In the genomic region with DNA sequence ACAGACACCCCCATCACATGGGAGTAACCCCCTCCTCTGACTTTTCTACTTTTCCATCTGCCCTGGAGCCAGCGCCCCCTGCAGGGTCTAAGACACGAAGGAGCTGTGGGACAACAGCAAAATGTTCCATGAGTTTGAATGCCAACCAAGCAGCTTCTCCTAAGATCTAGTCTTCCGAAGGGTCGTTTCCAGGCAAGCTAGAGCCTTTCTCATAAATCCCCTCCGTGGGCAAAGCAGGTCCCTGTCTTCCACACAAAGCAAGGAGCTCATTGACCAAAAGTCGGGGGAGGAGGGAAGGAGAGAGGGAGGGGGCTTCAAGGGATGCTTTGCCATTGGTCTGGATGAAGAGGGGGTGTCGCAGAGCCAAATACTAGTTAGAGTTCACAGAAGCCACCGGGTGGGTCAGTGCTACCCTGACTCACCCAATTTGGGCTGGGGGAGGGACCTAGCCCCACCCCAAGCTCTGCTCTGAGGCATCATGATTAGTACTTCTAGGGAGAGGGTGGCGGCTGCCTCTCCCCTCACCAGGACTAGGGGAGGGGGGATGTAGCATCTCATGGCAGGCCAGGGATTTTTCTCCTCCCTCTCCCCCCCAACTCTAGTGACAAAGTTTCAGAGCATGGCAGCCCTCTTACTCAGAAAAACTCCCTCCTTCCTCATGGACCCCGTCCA, we compare ENCODE assay signal across 9 cellular contexts. TPM values are rescaled to one million over a fixed set of nuclear protein-coding genes. Genes with fewer than 3 reads are reported as not detected.
DNase-seq lines count a peak whose midpoint lies in the region; ATAC-seq, FAIRE-seq and TF ChIP-seq lines count a peak whose summit lies in the region.
"Had no signal": no experiment of that assay in that cellular context is flagged by ENCODE, and none has a peak within 500 bp of the region (broad histone marks: within the 10 kb centered on the region; RNA-seq: fewer than 3 reads in every experiment).

No MANE protein-coding gene starts in this region.

- ATAC-seq in IMR-90 (ENCODE audit: low read depth) (no peak), K562 (peak; percentile 72), GM19397 (IDR thresholded peaks at IDR 0.05; ENCODE audit: unreplicated experiment) (no peak), HG03520 (IDR thresholded peaks at IDR 0.05; ENCODE audit: unreplicated experiment) (no peak)

- H3K4me2 ChIP-seq in IMR-90 (ENCODE audit: low read depth, low read length): no peak overlapping the region; the same call in 1 of the 2 replicates
- no peak overlapping the region for H3K4me2 ChIP-seq in K562 (ENCODE audit: insufficient read depth, low read length)
- H3K4me2 ChIP-seq in mesenchymal stem cell (ENCODE audit: low read length, poor library complexity, severe bottlenecking): no peak overlapping the region

- peak overlapping the region in 1 of 8 donors; percentile 92 for H3K27ac Mint-ChIP-seq in CD8-positive, alpha-beta memory T cell

- no peak overlapping the region for H4K5ac ChIP-seq in IMR-90 (ENCODE audit: low read depth, low read length)

- 0% methylated on average over 2 of the region's 10 CpGs; no CpG with 5 or more reads in 1 of the 2 experiments for WGBS in IMR-90 (ENCODE audit: extremely low coverage in 2 of 2, insufficient read length in 1 of 2), 2 experiments
- whole genome bisulfite sequencing in K562 (ENCODE audit: insufficient coverage, low coverage, missing lambda C conversion rate): 5% methylated on average over 8 of the region's 10 CpGs
- WGBS in mesenchymal stem cell: 23% methylated on average over 9 of the region's 10 CpGs

- H3K9ac ChIP-seq in IMR-90 (ENCODE audit: low read depth, low read length) (no peak overlapping the region), K562 (ENCODE audit: insufficient read depth in 1 of 2, low read depth in 2 of 2, low read length in 2 of 2) (no peak overlapping the region), mesenchymal stem cell (ENCODE audit: low read length) (no peak overlapping the region)

- H3K14ac ChIP-seq in IMR-90 (replicated peaks; ENCODE audit: low read depth, low read length) (no peak overlapping the region), mesenchymal stem cell (ENCODE audit: low read length in 2 of 2) (no peak overlapping the region)

- no peaks in the 10 kb centered on the region for H4K20me1 ChIP-seq in IMR-90 (ENCODE audit: insufficient read depth, low read length)
- H4K20me1 ChIP-seq in K562 (replicated peaks; ENCODE audit: control insufficient read depth, insufficient read depth, low read length): peaks cover 29% of the 10 kb centered on the region

- no peak overlapping the region for H2BK120ac ChIP-seq in IMR-90 (ENCODE audit: low read depth, low read length)
- no peak overlapping the region for H2BK120ac ChIP-seq in mesenchymal stem cell (ENCODE audit: low read depth, low read length)

- TF ChIP-seq CTCF in IMR-90 (conservative IDR thresholded peaks at IDR 0.05; ENCODE audit: low read depth, low read length) (peak; percentile 28; the same call in 1 of the 2 replicates), K562 (IDR thresholded peaks at IDR 0.05 in 2 of 3, conservative IDR thresholded peaks at IDR 0.05 in 1 of 3; ENCODE audit: insufficient read depth in 2 of 3, low read depth in 1 of 3, low read length in 3 of 3) (peak; percentile 47 to 68 (median 47))

- DNase-seq in CD8-positive, alpha-beta memory T cell: no peak
- DNase-seq in IMR-90 (no peak), K562 (ENCODE audit: extremely low read depth in 1 of 4, low spot score in 3 of 4) (peak; percentile 37 to 54 (median 44)), mesenchymal stem cell (no peak), mucosa of gallbladder (ENCODE audit: low spot score) (no peak), T-helper 1 cell (no peak)

- no peaks in the 10 kb centered on the region for H3K9me3 Mint-ChIP-seq in CD8-positive, alpha-beta memory T cell

- no peaks in the 10 kb centered on the region for H3K9me3 ChIP-seq in CD8-positive, alpha-beta memory T cell (ENCODE audit: low read length)
- H3K9me3 ChIP-seq in IMR-90 (ENCODE audit: control insufficient read depth, insufficient read depth, low read length) (no peaks in the 10 kb centered on the region), K562 (replicated peaks; ENCODE audit: control insufficient read depth, insufficient read depth, low read depth, low read length) (no peaks in the 10 kb centered on the region), mesenchymal stem cell (ENCODE audit: control insufficient read depth, low read length) (no peaks in the 10 kb centered on the region)

- H2AFZ ChIP-seq in IMR-90 (replicated peaks; ENCODE audit: low read length, poor library complexity): no peak overlapping the region
- no peak overlapping the region for H2AFZ ChIP-seq in K562 (ENCODE audit: low read depth, low read length)
- H2AFZ ChIP-seq in mesenchymal stem cell (ENCODE audit: low read depth, low read length): no peak overlapping the region

- H3K9me1 ChIP-seq in IMR-90 (ENCODE audit: insufficient read depth, low read length) (no peaks in the 10 kb centered on the region), K562 (ENCODE audit: control insufficient read depth, insufficient read depth, low read length) (peaks cover 6% of the 10 kb centered on the region)

- H2BK5ac ChIP-seq in IMR-90 (ENCODE audit: low read depth, low read length, poor library complexity, severe bottlenecking): no peak overlapping the region
- H2BK5ac ChIP-seq in mesenchymal stem cell (ENCODE audit: low read depth, low read length, poor library complexity, severe bottlenecking): no peak overlapping the region

- no peak overlapping the region for H2BK12ac ChIP-seq in mesenchymal stem cell (ENCODE audit: low read length in 2 of 2)

- no peak overlapping the region for H4K8ac ChIP-seq in IMR-90 (ENCODE audit: low read depth in 2 of 2, low read length in 2 of 2)
- no peak overlapping the region for H4K8ac ChIP-seq in mesenchymal stem cell (ENCODE audit: low read length)

- H4K91ac ChIP-seq in IMR-90 (ENCODE audit: insufficient read depth, low read depth, low read length): no peak overlapping the region
- H4K91ac ChIP-seq in mesenchymal stem cell (ENCODE audit: low read length): no peak overlapping the region

- H3K23ac ChIP-seq in IMR-90 (ENCODE audit: low read depth, low read length): no peak overlapping the region
- no peak overlapping the region for H3K23ac ChIP-seq in mesenchymal stem cell (ENCODE audit: low read length in 2 of 2)

- H3K4me3 ChIP-seq in CD8-positive, alpha-beta memory T cell (ENCODE audit: low read length): no peak overlapping the region
- no peak overlapping the region for H3K4me3 ChIP-seq in IMR-90 (ENCODE audit: insufficient read depth, low read depth, low read length)
- no peak overlapping the region for H3K4me3 ChIP-seq in K562
- no peak overlapping the region for H3K4me3 ChIP-seq in mesenchymal stem cell (ENCODE audit: insufficient read depth in 1 of 2, low read depth in 1 of 2, low read length in 2 of 2)

- FAIRE-seq in K562 (lab: Jason Lieb, UNC): peak; percentile 77

- no peak overlapping the region for H2AK9ac ChIP-seq in IMR-90 (replicated peaks; ENCODE audit: low read depth, low read length, poor library complexity)

- H2BK15ac ChIP-seq in IMR-90 (ENCODE audit: low read depth, low read length): no peak overlapping the region
- H2BK15ac ChIP-seq in mesenchymal stem cell (ENCODE audit: low read depth, poor library complexity, severe bottlenecking): peak overlapping the region; percentile 8

- BruUV-seq in IMR-90 (replicated peaks; lab: Mats Ljungman, UMichigan): no TSS peak
- BruUV-seq in K562 (replicated peaks; lab: Mats Ljungman, UMichigan): no TSS peak

- TF ChIP-seq RAD21 in IMR-90 (IDR thresholded peaks at IDR 0.05; ENCODE audit: low read length) (no peak), K562 (CRISPR knock-in tag; conservative IDR thresholded peaks at IDR 0.05 in 1 of 2, IDR thresholded peaks at IDR 0.05 in 1 of 2) (no peak)

- POLR2A ChIA-PET in CD8-positive, alpha-beta memory T cell (lab: Charles Lee): no interaction called here
- POLR2A ChIA-PET in IMR-90 (lab: Charles Lee; ENCODE audit: unreplicated experiment) (interaction anchor here (0.6 kb wide), 1 partner anchor 139 kb away, joined by 3 read pairs; no protein-coding TSS in a partner anchor), K562 (lab: Yijun Ruan, JAX) (interaction anchor here (0.6 to 3.0 kb wide), 9 partner anchors 8 to 166 kb away, joined by 3 to 12 read pairs (median 4); a partner anchor contains a TSS)

- H3K27me3 Mint-ChIP-seq in CD8-positive, alpha-beta memory T cell: peaks cover 67 to 84% of the 10 kb centered on the region in 2 donors

- H3K56ac ChIP-seq in IMR-90 (ENCODE audit: extremely low read depth, insufficient read depth, low read length): no peak overlapping the region

- CTCF ChIA-PET in CD8-positive, alpha-beta memory T cell (lab: Charles Lee): interaction anchor here (0.7 to 2.6 kb wide), 5 partner anchors 10 to 342 kb away, joined by 3 to 7 read pairs (median 3); no protein-coding TSS in a partner anchor
- CTCF ChIA-PET in IMR-90 (lab: Yijun Ruan, JAX): interaction anchor here (0.7 kb wide), 1 partner anchor 10 kb away, joined by 3 read pairs; no protein-coding TSS in a partner anchor
- CTCF ChIA-PET in K562 (lab: Yijun Ruan, JAX; ENCODE audit: low intra/inter-chr PET ratio): no interaction called here

- no peak for TF ChIP-seq POLR2A in IMR-90 (IDR thresholded peaks at IDR 0.05; ENCODE audit: low read depth, low read length)
- TF ChIP-seq POLR2A in K562 (conservative IDR thresholded peaks at IDR 0.05): no peak

- no peak overlapping the region for H3K4ac ChIP-seq in IMR-90 (ENCODE audit: low read depth, low read length)
- no peak overlapping the region for H3K4ac ChIP-seq in mesenchymal stem cell (ENCODE audit: low read depth in 1 of 2, low read length in 2 of 2)

- no peak overlapping the region for H2BK20ac ChIP-seq in IMR-90 (ENCODE audit: low read depth, low read length)

- no peak overlapping the region for H2AK5ac ChIP-seq in IMR-90 (ENCODE audit: low read depth, low read length)
- H2AK5ac ChIP-seq in mesenchymal stem cell (ENCODE audit: low read length, severe bottlenecking): no peak overlapping the region

- H3K18ac ChIP-seq in IMR-90 (ENCODE audit: low read depth, low read length) (no peak overlapping the region), mesenchymal stem cell (ENCODE audit: low read depth in 1 of 2, low read length in 2 of 2) (no peak overlapping the region)

- peak overlapping the region; percentile 38 to 70 (median 61) for H3K4me3 Mint-ChIP-seq in CD8-positive, alpha-beta memory T cell

- no peaks in the 10 kb centered on the region for H3K36me3 Mint-ChIP-seq in CD8-positive, alpha-beta memory T cell

- no peaks in the 10 kb centered on the region for H3K79me1 ChIP-seq in IMR-90 (ENCODE audit: low read depth in 1 of 2, low read length in 2 of 2)
- H3K79me1 ChIP-seq in mesenchymal stem cell (replicated peaks; ENCODE audit: low read length, poor library complexity, severe bottlenecking): no peaks in the 10 kb centered on the region

- TF ChIP-seq EP300 in K562 (IDR thresholded peaks at IDR 0.05; ENCODE audit: low read length): no peak

- no peak overlapping the region for H3K27ac ChIP-seq in CD8-positive, alpha-beta memory T cell (ENCODE audit: low read depth, low read length)
- H3K27ac ChIP-seq in IMR-90 (ENCODE audit: insufficient read depth, low read length): no peak overlapping the region
- H3K27ac ChIP-seq in K562 (ENCODE audit: extremely low read depth, low read depth, low read length): no peak overlapping the region
- no peak overlapping the region for H3K27ac ChIP-seq in mesenchymal stem cell (ENCODE audit: low read length, poor library complexity, severe bottlenecking)

- peaks cover 45% of the 10 kb centered on the region for H3K27me3 ChIP-seq in CD8-positive, alpha-beta memory T cell (ENCODE audit: insufficient read depth, low read length, poor library complexity, severe bottlenecking)
- peaks cover 88% of the 10 kb centered on the region for H3K27me3 ChIP-seq in IMR-90 (ENCODE audit: control insufficient read depth, insufficient read depth, low read length)
- peaks cover 50 to 77% of the 10 kb centered on the region in 2 experiments for H3K27me3 ChIP-seq in K562 (ENCODE audit: control insufficient read depth in 2 of 2, insufficient read depth in 2 of 2, low read length in 2 of 2)
- peaks cover 65 to 79% of the 10 kb centered on the region in 2 experiments for H3K27me3 ChIP-seq in mesenchymal stem cell (ENCODE audit: control insufficient read depth in 1 of 2, insufficient read depth in 1 of 2, low read length in 2 of 2)

- H3K4me1 Mint-ChIP-seq in CD8-positive, alpha-beta memory T cell: peaks cover 8 to 23% (median 18%) of the 10 kb centered on the region in 3 donors

- H3K36me3 ChIP-seq in CD8-positive, alpha-beta memory T cell (ENCODE audit: insufficient read depth, low read length): no peaks in the 10 kb centered on the region
- H3K36me3 ChIP-seq in IMR-90 (ENCODE audit: control insufficient read depth, insufficient read depth, low read length) (no peaks in the 10 kb centered on the region), K562 (ENCODE audit: control insufficient read depth, insufficient read depth, low read length) (no peaks in the 10 kb centered on the region), mesenchymal stem cell (ENCODE audit: control insufficient read depth in 1 of 2, insufficient read depth in 2 of 2, low read depth in 1 of 2, low read length in 2 of 2) (no peaks in the 10 kb centered on the region)

- dilution Hi-C loops in IMR-90 (cut with HindIII; ENCODE audit: low sequenced_read_pairs, unreplicated experiment): no loop called here

- in situ Hi-C loops in IMR-90 (cut with MboI; ENCODE audit: low sequenced_read_pairs): no loop called here
- in situ Hi-C loops in K562 (cut with MboI): no loop called here

- intact Hi-C loops in IMR-90 (cut with micrococcal nuclease): no loop called here
- intact Hi-C loops in K562 (cut with micrococcal nuclease): no loop called here

- H3K4me1 ChIP-seq in CD8-positive, alpha-beta memory T cell (ENCODE audit: insufficient read depth, low read length): peaks cover 5% of the 10 kb centered on the region
- no peaks in the 10 kb centered on the region for H3K4me1 ChIP-seq in IMR-90 (ENCODE audit: control insufficient read depth, insufficient read depth, low read length)
- H3K4me1 ChIP-seq in K562 (replicated peaks in 1 of 2; ENCODE audit: control insufficient read depth in 2 of 2, insufficient read depth in 2 of 2, low read length in 2 of 2): peaks cover 0 to 19% of the 10 kb centered on the region in 2 experiments; a peak in 2 of 5 replicates
- H3K4me1 ChIP-seq in mesenchymal stem cell (ENCODE audit: control insufficient read depth, insufficient read depth, low read depth, low read length): peaks cover 16% of the 10 kb centered on the region

- H3K79me2 ChIP-seq in K562 (ENCODE audit: control insufficient read depth, insufficient read depth, low read length): no peaks in the 10 kb centered on the region

RNA-seq across cellular contexts. Expression of a gene that starts 1.6 kb away (rescaled TPM):
- under 1 TPM; 0.22 TPM for total RNA-seq in CD8-positive, alpha-beta memory T cell
- not detected for polyA plus RNA-seq in CD8-positive, alpha-beta memory T cell
- total RNA-seq in IMR-90 (2012; rRNA removed) (not detected in 2 replicates), K562 (2014; rRNA removed) (not detected in 2 replicates), K562 (2014; rRNA removed; fragmentation: Illumina TruSeq; extraction: Trizol) (not detected in 2 replicates), K562 (2015; rRNA removed; fragmentation: Illumina TruSeq; extraction: Trizol) (not detected in 2 replicates), K562 (2021) (0.16 TPM in 2 replicates), mucosa of gallbladder (2.6 TPM)
- polyA plus RNA-seq in IMR-90 (2012; rRNA removed) (not detected in 2 replicates), K562 (2011; rRNA removed) (0.04 TPM in 1 of 2 replicates, not detected in the other), K562 (2014; fragmentation: Illumina TruSeq; extraction: Trizol) (not detected in 2 replicates), K562 (2014; fragmentation: Nextera tagmentation; extraction: Ambion mirVana) (not detected), K562 (2014; rRNA removed) (not detected in 2 replicates)
- not detected in 2 replicates for polyA plus RNA-seq in IMR-90 (2012; cell fraction: cytosol; rRNA removed)
- polyA plus RNA-seq in IMR-90 (2012; cell fraction: nucleus; rRNA removed; ENCODE audit: low replicate concordance): not detected in 2 replicates
- total RNA-seq in K562 (2011; cell fraction: chromatin; rRNA removed; ENCODE audit: low replicate concordance): not detected in 2 replicates
- not detected in 2 replicates for total RNA-seq in K562 (2011; cell fraction: nucleolus; rRNA removed)
- not detected in 2 replicates for total RNA-seq in K562 (2011; cell fraction: nucleoplasm; rRNA removed)
- 0.03 TPM in 1 of 2 replicates, not detected in the other for polyA plus RNA-seq in K562 (2011; cell fraction: cytosol; rRNA removed)
- polyA plus RNA-seq in K562 (2011; cell fraction: nucleus; rRNA removed): 0.04 and 0.06 TPM in 2 replicates
- polyA plus RNA-seq in K562 (2012): 0.04 TPM in 1 of 2 replicates, not detected in the other
- polyA minus RNA-seq in K562 (2011; rRNA and poly(A)+ RNA removed): 0.33 TPM in 1 of 2 replicates, not detected in the other
- polyA minus RNA-seq in K562 (2011; cell fraction: cytosol; rRNA and poly(A)+ RNA removed): not detected in 2 replicates
- not detected in 2 replicates for polyA minus RNA-seq in K562 (2011; cell fraction: nucleus; rRNA and poly(A)+ RNA removed)
- polyA plus RNA-seq in mesenchymal stem cell (2013, experiment 1 of 2): 0.06 TPM
- polyA plus RNA-seq in mesenchymal stem cell (2013, experiment 2 of 2): 0.03 TPM
- total RNA-seq: M059J had no signal

RNA-seq across cellular contexts. Expression of a gene that starts 39.8 kb away (rescaled TPM):
- not detected for total RNA-seq in CD8-positive, alpha-beta memory T cell
- not detected for polyA plus RNA-seq in CD8-positive, alpha-beta memory T cell
- not detected in 2 replicates for total RNA-seq in IMR-90 (2012; rRNA removed)
- polyA plus RNA-seq in IMR-90 (2012; rRNA removed): not detected in 2 replicates
- polyA plus RNA-seq in IMR-90 (2012; cell fraction: cytosol; rRNA removed): not detected in 2 replicates
- not detected in 2 replicates for polyA plus RNA-seq in IMR-90 (2012; cell fraction: nucleus; rRNA removed; ENCODE audit: low replicate concordance)
- not detected in 2 replicates for total RNA-seq in K562 (2011; cell fraction: chromatin; rRNA removed; ENCODE audit: low replicate concordance)
- not detected in 2 replicates for total RNA-seq in K562 (2011; cell fraction: nucleolus; rRNA removed)
- not detected in 2 replicates for total RNA-seq in K562 (2011; cell fraction: nucleoplasm; rRNA removed)
- not detected in 2 replicates for total RNA-seq in K562 (2014; rRNA removed)
- not detected in 2 replicates for total RNA-seq in K562 (2014; rRNA removed; fragmentation: Illumina TruSeq; extraction: Trizol)
- not detected in 2 replicates for total RNA-seq in K562 (2015; rRNA removed; fragmentation: Illumina TruSeq; extraction: Trizol)
- 1.4 and 1.8 TPM in 2 replicates for total RNA-seq in K562 (2021)
- not detected in 2 replicates for polyA plus RNA-seq in K562 (2011; rRNA removed)
- not detected in 2 replicates for polyA plus RNA-seq in K562 (2011; cell fraction: cytosol; rRNA removed)
- not detected in 2 replicates for polyA plus RNA-seq in K562 (2011; cell fraction: nucleus; rRNA removed)
- polyA plus RNA-seq in K562 (2012): not detected in 2 replicates
- not detected in 2 replicates for polyA plus RNA-seq in K562 (2014; fragmentation: Illumina TruSeq; extraction: Trizol)
- not detected for polyA plus RNA-seq in K562 (2014; fragmentation: Nextera tagmentation; extraction: Ambion mirVana)
- not detected in 2 replicates for polyA plus RNA-seq in K562 (2014; rRNA removed)
- polyA minus RNA-seq in K562 (2011; rRNA and poly(A)+ RNA removed): not detected in 2 replicates
- polyA minus RNA-seq in K562 (2011; cell fraction: cytosol; rRNA and poly(A)+ RNA removed): not detected in 2 replicates
- polyA minus RNA-seq in K562 (2011; cell fraction: nucleus; rRNA and poly(A)+ RNA removed): not detected in 2 replicates
- polyA plus RNA-seq in mesenchymal stem cell (2013, experiment 1 of 2): 0.18 TPM
- not detected for polyA plus RNA-seq in mesenchymal stem cell (2013, experiment 2 of 2)
- total RNA-seq in mucosa of gallbladder: 4.7 TPM
- total RNA-seq: M059J had no signal

Comparison
In these comparisons a context has a peak if more than half of its experiments do, and no peak if none do; other contexts are left out.
1. DNase-seq: peak in K562 (4 of 4); none in CD8-positive, alpha-beta memory T cell (0 of 5), IMR-90 (single experiment), mesenchymal stem cell (single experiment), mucosa of gallbladder (single experiment) and T-helper 1 cell (0 of 5).